Comparison of ENCODE assay signal across 16 cellular contexts in genomic region chr13:50805805-50806204, GRCh38. TPM values are rescaled to one million over a fixed set of nuclear protein-coding genes. Genes with fewer than 3 reads are reported as not detected.
DNase-seq lines count a peak whose midpoint lies in the region; ATAC-seq and TF ChIP-seq lines count a peak whose summit lies in the region.
"Had no signal": no experiment of that assay in that cellular context is flagged by ENCODE, and none has a peak within 500 bp of the region (broad histone marks: within the 10 kb centered on the region; RNA-seq: fewer than 3 reads in every experiment).

No MANE protein-coding gene starts in this region.

- H3K27ac ChIP-seq in KMS-11: no peak overlapping the region
- H3K27ac ChIP-seq: psoas muscle had no signal

- in situ Hi-C loops in SK-MEL-5 (cut with HindIII; ENCODE audit: low pct_unique_long_range_greater_than_20kb, low sequenced_read_pairs): no loop called here

- H3K9me3 ChIP-seq in T-helper 17 cell (ENCODE audit: control insufficient read depth, low read length, poor library complexity, severe bottlenecking): no peaks in the 10 kb centered on the region

- peaks cover 11% of the 10 kb centered on the region for H3K4me1 ChIP-seq in KMS-11 (ENCODE audit: low read depth, poor library complexity, severe bottlenecking)

- no peak overlapping the region for H3K27ac Mint-ChIP-seq in T-helper 17 cell
- H3K27ac Mint-ChIP-seq in stimulated activated effector memory CD8-positive, alpha-beta T cell treated with anti-CD3 and anti-CD28 coated beads, Interleukin-12 subunit alpha, Interleukin-12 subunit beta, amount 100 ng/mL, for 72 hours: no peak overlapping the region
- H3K27ac Mint-ChIP-seq: activated T-helper 2 cell treated with anti-CD3 and anti-CD28 coated beads, Interferon-gamma antibody, Interleukin-2, Interleukin-4, amounts not matched to agents 10 μg/mL and 5 μg/mL and 100 μg/mL, durations not matched to agents 14 hours and 24 hours and 36 hours; CD8-positive, alpha-beta memory T cell; IgD-negative memory B cell had no signal

- H3K36me3 ChIP-seq in KMS-11 (ENCODE audit: insufficient read depth): no peaks in the 10 kb centered on the region

- H3K4me3 ChIP-seq in KMS-11 (IDR thresholded peaks at IDR 0.05; ENCODE audit: insufficient read depth, low read depth, low read length): no peak overlapping the region
- H3K4me3 ChIP-seq: psoas muscle had no signal

- no peak overlapping the region for H3K4me2 ChIP-seq in KMS-11

- H3K27me3 ChIP-seq in KMS-11 (ENCODE audit: insufficient read depth, low read depth): no peaks in the 10 kb centered on the region

- peaks cover 7% of the 10 kb centered on the region for H3K4me1 Mint-ChIP-seq in T-helper 17 cell
- peaks cover 7% of the 10 kb centered on the region for H3K4me1 Mint-ChIP-seq in stimulated activated effector memory CD8-positive, alpha-beta T cell treated with anti-CD3 and anti-CD28 coated beads, Interleukin-12 subunit alpha, Interleukin-12 subunit beta, amount 100 ng/mL, for 72 hours

- DNase-seq in EH (ENCODE audit: low read depth) (peak; percentile 32), SK-MEL-5 (ENCODE audit: low read depth, low spot score) (peak; percentile 44), glomerular endothelial cell (ENCODE audit: extremely low read depth, low read depth, low spot score) (peak; percentile 4), T-helper 17 cell (no peak), superior temporal gyrus (ENCODE audit: extremely low spot score) (no peak)
- no peak for DNase-seq in stimulated activated effector memory CD8-positive, alpha-beta T cell treated with anti-CD3 and anti-CD28 coated beads, Interleukin-12 subunit alpha, Interleukin-12 subunit beta, amount 100 ng/mL, for 72 hours (ENCODE audit: low spot score in 2 of 2)
- DNase-seq: activated CD4-positive, alpha-beta T cell treated with anti-CD3 and anti-CD28 coated beads for 48 hours; caudate nucleus; CD8-positive, alpha-beta memory T cell; psoas muscle; stimulated activated CD4-positive, alpha-beta T cell treated with anti-CD3 and anti-CD28 coated beads, Interleukin-4, amount 100 ng/mL, for 4 hours had no signal

- no peak overlapping the region for H3K4me3 Mint-ChIP-seq in T-helper 17 cell
- H3K4me3 Mint-ChIP-seq in stimulated activated effector memory CD8-positive, alpha-beta T cell treated with anti-CD3 and anti-CD28 coated beads, Interleukin-12 subunit alpha, Interleukin-12 subunit beta, amount 100 ng/mL, for 72 hours: no peak overlapping the region
- H3K4me3 Mint-ChIP-seq: CD8-positive, alpha-beta memory T cell; IgD-negative memory B cell had no signal

- no peak overlapping the region for H3K9ac ChIP-seq in KMS-11

- H3K9me3 Mint-ChIP-seq in stimulated activated effector memory CD8-positive, alpha-beta T cell treated with anti-CD3 and anti-CD28 coated beads, Interleukin-12 subunit alpha, Interleukin-12 subunit beta, amount 100 ng/mL, for 72 hours: peaks cover 2% of the 10 kb centered on the region

- no peaks in the 10 kb centered on the region for H4K20me1 ChIP-seq in KMS-11 (ENCODE audit: insufficient read depth)

- ATAC-seq in T-helper 17 cell: no peak
- no peak for ATAC-seq in stimulated activated effector memory CD8-positive, alpha-beta T cell treated with anti-CD3 and anti-CD28 coated beads, Interleukin-12 subunit alpha, Interleukin-12 subunit beta, amount 100 ng/mL, for 72 hours
- ATAC-seq: psoas muscle had no signal

- peaks cover 6% of the 10 kb centered on the region for H3K27me3 Mint-ChIP-seq in T-helper 17 cell
- H3K27me3 Mint-ChIP-seq: IgD-negative memory B cell had no signal

- TF ChIP-seq CTCF in KMS-11 (conservative IDR thresholded peaks at IDR 0.05; ENCODE audit: low read depth, low read length): peak; percentile 28; the same call in 1 of the 2 replicates

- no peak overlapping the region for H2AFZ ChIP-seq in KMS-11 (ENCODE audit: low read depth)

- H3K36me3 Mint-ChIP-seq in T-helper 17 cell (ENCODE audit: low read depth): peaks cover 3% of the 10 kb centered on the region
- H3K36me3 Mint-ChIP-seq in stimulated activated effector memory CD8-positive, alpha-beta T cell treated with anti-CD3 and anti-CD28 coated beads, Interleukin-12 subunit alpha, Interleukin-12 subunit beta, amount 100 ng/mL, for 72 hours: no peaks in the 10 kb centered on the region
- H3K36me3 Mint-ChIP-seq: IgD-negative memory B cell had no signal

- no peaks in the 10 kb centered on the region for H3K79me2 ChIP-seq in KMS-11 (ENCODE audit: insufficient read depth, low read depth)

RNA-seq across cellular contexts. Expression of gene DLEU7, which starts 37.7 kb away (rescaled TPM):
- not detected in 2 replicates for total RNA-seq in SK-MEL-5 (2014; rRNA removed; shearing (Covaris generic))
- not detected in 2 replicates for polyA plus RNA-seq in SK-MEL-5 (2015; cell fraction: cytosol; rRNA removed)
- polyA plus RNA-seq in SK-MEL-5 (2015; cell fraction: nucleus; rRNA removed): not detected in 2 replicates
- total RNA-seq in glomerular endothelial cell (not detected in 2 replicates), T-helper 17 cell (not detected)
- total RNA-seq: activated T-helper 2 cell treated with anti-CD3 and anti-CD28 coated beads, Interferon-gamma antibody, Interleukin-2, Interleukin-4, amounts not matched to agents 10 μg/mL and 5 μg/mL and 100 μg/mL, durations not matched to agents 14 hours and 24 hours and 36 hours; CD8-positive, alpha-beta memory T cell; epithelial cell of proximal tubule; NCI-H460 had no signal
- polyA plus RNA-seq: IgD-negative memory B cell had no signal

Comparison
In these comparisons a context has a peak if more than half of its experiments do, and no peak if none do; other contexts are left out.
1. DNase-seq: peak in EH (single experiment), SK-MEL-5 (single experiment) and glomerular endothelial cell (single experiment); none in T-helper 17 cell (0 of 3), stimulated activated effector memory CD8-positive, alpha-beta T cell treated with anti-CD3 and anti-CD28 coated beads, Interleukin-12 subunit alpha, Interleukin-12 subunit beta, amount 100 ng/mL, for 72 hours (0 of 2) and superior temporal gyrus (single experiment).